In genomic region chr2:219219113-219219696, GRCh38 we compare ENCODE assay signal across 1 cellular context.
TF ChIP-seq lines count a peak whose summit lies in the region.

No MANE protein-coding gene starts in this region.

TF ChIP-seq in GM12878, 131 proteins besides CTCF, POLR2A, EP300 and RAD21 (continued from another document):
- TF ChIP-seq NKRF (conservative IDR thresholded peaks at IDR 0.05): 0 out of 2 replicates have a peak, but pooled peaks have one; percentile 23
- TF ChIP-seq EGR1 (IDR thresholded peaks at IDR 0.05; ENCODE audit: borderline replicate concordance in 1 of 2, low read depth in 2 of 2, low read length in 2 of 2): no peak
- TF ChIP-seq ZZZ3 (IDR thresholded peaks at IDR 0.05; ENCODE audit: control insufficient read depth, insufficient read length, low read depth): no peak
- no peak for TF ChIP-seq RELA (IDR thresholded peaks at IDR 0.05; ENCODE audit: borderline replicate concordance, partially characterized antibody)
- no peak for TF ChIP-seq MXI1 (IDR thresholded peaks at IDR 0.05; ENCODE audit: low read depth, low read length)
- no peak for TF ChIP-seq RCOR1 (conservative IDR thresholded peaks at IDR 0.05; ENCODE audit: low read depth, low read length)
- TF ChIP-seq, protein P1, sequence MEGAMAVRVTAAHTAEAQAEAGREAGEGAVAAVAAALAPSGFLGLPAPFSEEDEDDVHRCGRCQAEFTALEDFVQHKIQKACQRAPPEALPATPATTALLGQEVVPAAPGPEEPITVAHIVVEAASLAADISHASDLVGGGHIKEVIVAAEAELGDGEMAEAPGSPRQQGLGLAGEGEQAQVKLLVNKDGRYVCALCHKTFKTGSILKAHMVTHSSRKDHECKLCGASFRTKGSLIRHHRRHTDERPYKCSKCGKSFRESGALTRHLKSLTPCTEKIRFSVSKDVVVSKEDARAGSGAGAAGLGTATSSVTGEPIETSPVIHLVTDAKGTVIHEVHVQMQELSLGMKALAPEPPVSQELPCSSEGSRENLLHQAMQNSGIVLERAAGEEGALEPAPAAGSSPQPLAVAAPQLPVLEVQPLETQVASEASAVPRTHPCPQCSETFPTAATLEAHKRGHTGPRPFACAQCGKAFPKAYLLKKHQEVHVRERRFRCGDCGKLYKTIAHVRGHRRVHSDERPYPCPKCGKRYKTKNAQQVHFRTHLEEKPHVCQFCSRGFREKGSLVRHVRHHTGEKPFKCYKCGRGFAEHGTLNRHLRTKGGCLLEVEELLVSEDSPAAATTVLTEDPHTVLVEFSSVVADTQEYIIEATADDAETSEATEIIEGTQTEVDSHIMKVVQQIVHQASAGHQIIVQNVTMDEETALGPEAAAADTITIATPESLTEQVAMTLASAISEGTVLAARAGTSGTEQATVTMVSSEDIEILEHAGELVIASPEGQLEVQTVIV (IDR thresholded peaks at IDR 0.05; ENCODE audit: borderline replicate concordance, partially characterized antibody): no peak
- TF ChIP-seq RB1 (IDR thresholded peaks at IDR 0.05; ENCODE audit: borderline replicate concordance): no peak; the same call in 1 of the 2 replicates
- 0 out of 2 replicates have a peak, but pooled peaks have one; percentile 44 for TF ChIP-seq POLR2AphosphoS5 (IDR thresholded peaks at IDR 0.05; ENCODE audit: low read length)
- TF ChIP-seq CREM (IDR thresholded peaks at IDR 0.05; ENCODE audit: low read depth): no peak
- no peak for TF ChIP-seq TBL1XR1 (IDR thresholded peaks at IDR 0.05; ENCODE audit: low read depth, low read length)
- TF ChIP-seq NFXL1 (IDR thresholded peaks at IDR 0.05; ENCODE audit: borderline replicate concordance): no peak
- no peak for TF ChIP-seq BHLHE40 (IDR thresholded peaks at IDR 0.05; ENCODE audit: borderline replicate concordance in 1 of 2, low read depth in 2 of 2, low read length in 1 of 2)
- TF ChIP-seq, protein P2, sequence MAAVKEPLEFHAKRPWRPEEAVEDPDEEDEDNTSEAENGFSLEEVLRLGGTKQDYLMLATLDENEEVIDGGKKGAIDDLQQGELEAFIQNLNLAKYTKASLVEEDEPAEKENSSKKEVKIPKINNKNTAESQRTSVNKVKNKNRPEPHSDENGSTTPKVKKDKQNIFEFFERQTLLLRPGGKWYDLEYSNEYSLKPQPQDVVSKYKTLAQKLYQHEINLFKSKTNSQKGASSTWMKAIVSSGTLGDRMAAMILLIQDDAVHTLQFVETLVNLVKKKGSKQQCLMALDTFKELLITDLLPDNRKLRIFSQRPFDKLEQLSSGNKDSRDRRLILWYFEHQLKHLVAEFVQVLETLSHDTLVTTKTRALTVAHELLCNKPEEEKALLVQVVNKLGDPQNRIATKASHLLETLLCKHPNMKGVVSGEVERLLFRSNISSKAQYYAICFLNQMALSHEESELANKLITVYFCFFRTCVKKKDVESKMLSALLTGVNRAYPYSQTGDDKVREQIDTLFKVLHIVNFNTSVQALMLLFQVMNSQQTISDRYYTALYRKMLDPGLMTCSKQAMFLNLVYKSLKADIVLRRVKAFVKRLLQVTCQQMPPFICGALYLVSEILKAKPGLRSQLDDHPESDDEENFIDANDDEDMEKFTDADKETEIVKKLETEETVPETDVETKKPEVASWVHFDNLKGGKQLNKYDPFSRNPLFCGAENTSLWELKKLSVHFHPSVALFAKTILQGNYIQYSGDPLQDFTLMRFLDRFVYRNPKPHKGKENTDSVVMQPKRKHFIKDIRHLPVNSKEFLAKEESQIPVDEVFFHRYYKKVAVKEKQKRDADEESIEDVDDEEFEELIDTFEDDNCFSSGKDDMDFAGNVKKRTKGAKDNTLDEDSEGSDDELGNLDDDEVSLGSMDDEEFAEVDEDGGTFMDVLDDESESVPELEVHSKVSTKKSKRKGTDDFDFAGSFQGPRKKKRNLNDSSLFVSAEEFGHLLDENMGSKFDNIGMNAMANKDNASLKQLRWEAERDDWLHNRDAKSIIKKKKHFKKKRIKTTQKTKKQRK (IDR thresholded peaks at IDR 0.05; ENCODE audit: low read depth, low read length): no peak
- TF ChIP-seq, protein P3, sequence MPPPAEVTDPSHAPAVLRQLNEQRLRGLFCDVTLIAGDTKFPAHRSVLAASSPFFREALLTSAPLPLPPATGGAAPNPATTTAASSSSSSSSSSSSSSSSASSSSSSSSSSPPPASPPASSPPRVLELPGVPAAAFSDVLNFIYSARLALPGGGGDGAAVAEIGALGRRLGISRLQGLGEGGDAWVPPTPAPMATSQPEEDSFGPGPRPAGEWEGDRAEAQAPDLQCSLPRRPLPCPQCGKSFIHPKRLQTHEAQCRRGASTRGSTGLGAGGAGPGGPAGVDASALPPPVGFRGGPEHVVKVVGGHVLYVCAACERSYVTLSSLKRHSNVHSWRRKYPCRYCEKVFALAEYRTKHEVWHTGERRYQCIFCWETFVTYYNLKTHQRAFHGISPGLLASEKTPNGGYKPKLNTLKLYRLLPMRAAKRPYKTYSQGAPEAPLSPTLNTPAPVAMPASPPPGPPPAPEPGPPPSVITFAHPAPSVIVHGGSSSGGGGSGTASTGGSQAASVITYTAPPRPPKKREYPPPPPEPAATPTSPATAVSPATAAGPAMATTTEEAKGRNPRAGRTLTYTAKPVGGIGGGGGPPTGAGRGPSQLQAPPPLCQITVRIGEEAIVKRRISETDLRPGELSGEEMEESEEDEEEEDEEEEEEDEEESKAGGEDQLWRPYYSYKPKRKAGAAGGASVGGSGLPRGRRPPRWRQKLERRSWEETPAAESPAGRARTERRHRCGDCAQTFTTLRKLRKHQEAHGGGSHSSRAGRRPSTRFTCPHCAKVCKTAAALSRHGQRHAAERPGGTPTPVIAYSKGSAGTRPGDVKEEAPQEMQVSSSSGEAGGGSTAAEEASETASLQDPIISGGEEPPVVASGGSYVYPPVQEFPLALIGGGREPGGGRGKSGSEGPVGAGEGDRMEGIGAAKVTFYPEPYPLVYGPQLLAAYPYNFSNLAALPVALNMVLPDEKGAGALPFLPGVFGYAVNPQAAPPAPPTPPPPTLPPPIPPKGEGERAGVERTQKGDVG (CRISPR knock-in tag; IDR thresholded peaks at IDR 0.05): no peak
- TF ChIP-seq TARDBP (IDR thresholded peaks at IDR 0.05; ENCODE audit: borderline replicate concordance): no peak
- no peak for TF ChIP-seq KLF5 (IDR thresholded peaks at IDR 0.05; ENCODE audit: partially characterized antibody)
